ENCODE assay signal across 8 cellular contexts in the genomic region with DNA sequence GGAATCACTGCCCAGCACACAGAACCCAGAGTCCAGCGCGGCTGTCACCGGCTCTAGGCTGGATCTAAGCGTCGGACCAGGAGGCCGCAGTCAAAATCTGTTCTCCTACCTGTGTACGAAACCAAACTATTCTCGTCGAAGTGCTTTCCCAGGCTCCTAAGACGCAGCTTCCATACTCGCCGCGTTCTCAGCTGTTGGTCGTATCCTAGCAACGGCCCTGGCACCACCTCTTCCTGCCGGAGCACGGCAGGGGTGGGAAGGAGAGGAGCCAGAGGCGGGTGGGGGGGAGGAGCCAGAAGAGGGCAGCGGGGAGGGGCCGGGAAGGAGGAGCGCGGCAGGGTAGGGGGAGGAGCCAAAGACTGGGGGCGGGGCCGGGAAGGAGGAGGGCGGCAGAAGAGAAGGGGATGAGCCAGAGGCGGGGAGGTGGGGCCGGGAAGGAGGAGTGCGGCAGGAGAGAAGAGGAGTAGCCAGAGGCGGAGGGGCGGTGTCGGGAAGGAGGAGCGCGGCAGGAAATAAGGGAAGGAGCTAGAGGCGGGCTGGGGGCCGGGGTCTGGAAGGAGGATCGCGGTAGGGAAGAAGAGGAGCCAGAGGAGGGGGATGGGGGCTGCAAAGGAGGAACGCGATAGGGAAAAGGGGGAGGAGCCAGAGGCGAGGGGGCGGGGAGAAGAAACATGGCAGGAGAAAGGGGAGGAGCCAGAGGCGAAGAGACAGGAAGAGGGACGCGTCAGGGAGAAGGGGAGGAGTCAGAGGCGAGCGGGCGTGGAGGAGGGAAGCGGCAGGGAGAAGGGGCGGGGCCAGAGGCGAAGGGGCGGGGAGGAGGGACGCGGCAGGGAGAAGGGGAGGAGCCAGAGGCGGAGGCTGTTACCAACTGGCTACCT. TPM values are rescaled to one million over a fixed set of nuclear protein-coding genes. Genes with fewer than 3 reads are reported as not detected.
DNase-seq lines count a peak whose midpoint lies in the region; ATAC-seq and TF ChIP-seq lines count a peak whose summit lies in the region.

IQUB (minus strand) TSS at position 213 of the 878 bp plus-strand sequence. CDS start 22,255 bp downstream, outside the sequence.

- peaks cover 31% of the 10 kb centered on the region for H3K4me1 Mint-ChIP-seq in activated CD4-positive, alpha-beta T cell treated with anti-CD3 and anti-CD28 coated beads, Interleukin-2, amount 10 ng/mL, durations not matched to agents 7 days and 5 days

- H3K36me3 ChIP-seq in BJ (ENCODE audit: control insufficient read depth, insufficient read depth, low read length) = no peaks in the 10 kb centered on the region

- H3K27ac Mint-ChIP-seq in activated CD4-positive, alpha-beta T cell treated with anti-CD3 and anti-CD28 coated beads, Interleukin-2, amount 10 ng/mL, durations not matched to agents 7 days and 5 days = peak within 1 kb of the TSS; percentile 85

- peak within 1 kb of the TSS; percentile 79 for H3K4me3 ChIP-seq in BJ (ENCODE audit: low read depth, low read length)

- ATAC-seq in GM19324 (IDR thresholded peaks at IDR 0.05; ENCODE audit: low FRiP score, unreplicated experiment) (peak; percentile 86), HG03460 (IDR thresholded peaks at IDR 0.05; ENCODE audit: unreplicated experiment) (peak; percentile 78), left lobe of liver (peak; percentile 94)

- H3K4me3 Mint-ChIP-seq in activated CD4-positive, alpha-beta T cell treated with anti-CD3 and anti-CD28 coated beads, Interleukin-2, amount 10 ng/mL, durations not matched to agents 7 days and 5 days = peak within 1 kb of the TSS; percentile 83

- peak; percentile 70 for DNase-seq in BJ (ENCODE audit: low read depth)
- DNase-seq in NCI-H526 (lab: John Stamatoyannopoulos, UW) = peak; percentile 97 to 99
- peak; percentile 97 for DNase-seq in activated CD4-positive, alpha-beta T cell treated with anti-CD3 and anti-CD28 coated beads, Interleukin-2, amount 10 ng/mL, durations not matched to agents 7 days and 5 days
- peak; percentile 83 for DNase-seq in cortex of kidney (lab: John Stamatoyannopoulos, UW)
- peak; percentile 97 for DNase-seq in left lobe of liver (ENCODE audit: low spot score)
- peak; percentile 96 to 97 for DNase-seq in stimulated activated CD4-positive, alpha-beta T cell treated with anti-CD3 and anti-CD28 coated beads, Interleukin-2, amount 100 ng/mL, for 24 hours

- H3K27me3 Mint-ChIP-seq in activated CD4-positive, alpha-beta T cell treated with anti-CD3 and anti-CD28 coated beads, Interleukin-2, amount 10 ng/mL, durations not matched to agents 7 days and 5 days = peaks cover 28% of the 10 kb centered on the region

- no peaks in the 10 kb centered on the region for H3K9me3 Mint-ChIP-seq in activated CD4-positive, alpha-beta T cell treated with anti-CD3 and anti-CD28 coated beads, Interleukin-2, amount 10 ng/mL, durations not matched to agents 7 days and 5 days

- no peaks in the 10 kb centered on the region for H3K27me3 ChIP-seq in BJ (ENCODE audit: control insufficient read depth, insufficient read depth, low read length)

- CTCF ChIA-PET in BJ (lab: Yijun Ruan, JAX) = interaction anchor here (1.5 kb wide), 1 partner anchor 40 kb away, joined by 6 read pairs; no protein-coding TSS in a partner anchor
- CTCF ChIA-PET in activated CD4-positive, alpha-beta T cell treated with anti-CD3 and anti-CD28 coated beads, Interleukin-2, amount 10 ng/mL, durations not matched to agents 7 days and 5 days (lab: Charles Lee) = interaction anchor here (1.2 kb wide), 1 partner anchor 40 kb away, joined by 4 read pairs; no protein-coding TSS in a partner anchor

- TF ChIP-seq CTCF in BJ (IDR thresholded peaks at IDR 0.05; ENCODE audit: insufficient read depth, low read depth, low read length) = no peak

- H3K36me3 Mint-ChIP-seq in activated CD4-positive, alpha-beta T cell treated with anti-CD3 and anti-CD28 coated beads, Interleukin-2, amount 10 ng/mL, durations not matched to agents 7 days and 5 days (ENCODE audit: low read depth) = no peaks in the 10 kb centered on the region

- POLR2A ChIA-PET in BJ (lab: Charles Lee) = interaction anchor here (0.5 to 1.0 kb wide), 2 partner anchors 23 to 123 kb away, joined by 6 to 13 read pairs; partner anchors contain the start of gene NDUFA5
- POLR2A ChIA-PET in activated CD4-positive, alpha-beta T cell treated with anti-CD3 and anti-CD28 coated beads, Interleukin-2, amount 10 ng/mL, durations not matched to agents 7 days and 5 days (lab: Charles Lee) = interaction anchor here (1.3 kb wide), 1 partner anchor 23 kb away, joined by 3 read pairs; no protein-coding TSS in a partner anchor

RNA-seq across cellular contexts. Expression of gene IQUB, which starts in this region (rescaled TPM):
- polyA plus RNA-seq in BJ (2011; rRNA removed) = 0.02 and 0.05 TPM in 2 replicates
- 0.05 and 0.10 TPM in 2 replicates for polyA minus RNA-seq in BJ (2011; rRNA and poly(A)+ RNA removed)
- total RNA-seq in activated CD4-positive, alpha-beta T cell treated with anti-CD3 and anti-CD28 coated beads, Interleukin-2, amount 10 ng/mL, durations not matched to agents 7 days and 5 days = not detected
- 0.15 TPM for total RNA-seq in left lobe of liver

Comparison
In these comparisons a context has a peak if more than half of its experiments do, and no peak if none do; other contexts are left out.
1. Peak in every context shown above with its lines: DNase-seq, ATAC-seq and H3K4me3 ChIP-seq.
2. Peak in DNase-seq and H3K4me3 ChIP-seq in BJ; RNA of the gene not detected or under 1 TPM.
3. Peak in DNase-seq in activated CD4-positive, alpha-beta T cell treated with anti-CD3 and anti-CD28 coated beads, Interleukin-2, amount 10 ng/mL, durations not matched to agents 7 days and 5 days; RNA of the gene not detected or under 1 TPM.
4. Peak in DNase-seq and ATAC-seq in left lobe of liver; RNA of the gene not detected or under 1 TPM.